1 cellular context compared by ENCODE assay signal in genomic region chr20:31675828-31676533, GRCh38.
TF ChIP-seq lines count a peak whose summit lies in the region.

No MANE protein-coding gene starts in this region.

TF ChIP-seq in K562, 482 proteins besides CTCF, POLR2A, EP300 and RAD21 (continued from another document and continues in another):
- TF ChIP-seq, protein P1, sequence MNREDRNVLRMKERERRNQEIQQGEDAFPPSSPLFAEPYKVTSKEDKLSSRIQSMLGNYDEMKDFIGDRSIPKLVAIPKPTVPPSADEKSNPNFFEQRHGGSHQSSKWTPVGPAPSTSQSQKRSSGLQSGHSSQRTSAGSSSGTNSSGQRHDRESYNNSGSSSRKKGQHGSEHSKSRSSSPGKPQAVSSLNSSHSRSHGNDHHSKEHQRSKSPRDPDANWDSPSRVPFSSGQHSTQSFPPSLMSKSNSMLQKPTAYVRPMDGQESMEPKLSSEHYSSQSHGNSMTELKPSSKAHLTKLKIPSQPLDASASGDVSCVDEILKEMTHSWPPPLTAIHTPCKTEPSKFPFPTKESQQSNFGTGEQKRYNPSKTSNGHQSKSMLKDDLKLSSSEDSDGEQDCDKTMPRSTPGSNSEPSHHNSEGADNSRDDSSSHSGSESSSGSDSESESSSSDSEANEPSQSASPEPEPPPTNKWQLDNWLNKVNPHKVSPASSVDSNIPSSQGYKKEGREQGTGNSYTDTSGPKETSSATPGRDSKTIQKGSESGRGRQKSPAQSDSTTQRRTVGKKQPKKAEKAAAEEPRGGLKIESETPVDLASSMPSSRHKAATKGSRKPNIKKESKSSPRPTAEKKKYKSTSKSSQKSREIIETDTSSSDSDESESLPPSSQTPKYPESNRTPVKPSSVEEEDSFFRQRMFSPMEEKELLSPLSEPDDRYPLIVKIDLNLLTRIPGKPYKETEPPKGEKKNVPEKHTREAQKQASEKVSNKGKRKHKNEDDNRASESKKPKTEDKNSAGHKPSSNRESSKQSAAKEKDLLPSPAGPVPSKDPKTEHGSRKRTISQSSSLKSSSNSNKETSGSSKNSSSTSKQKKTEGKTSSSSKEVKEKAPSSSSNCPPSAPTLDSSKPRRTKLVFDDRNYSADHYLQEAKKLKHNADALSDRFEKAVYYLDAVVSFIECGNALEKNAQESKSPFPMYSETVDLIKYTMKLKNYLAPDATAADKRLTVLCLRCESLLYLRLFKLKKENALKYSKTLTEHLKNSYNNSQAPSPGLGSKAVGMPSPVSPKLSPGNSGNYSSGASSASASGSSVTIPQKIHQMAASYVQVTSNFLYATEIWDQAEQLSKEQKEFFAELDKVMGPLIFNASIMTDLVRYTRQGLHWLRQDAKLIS (CRISPR knock-in tag; IDR thresholded peaks at IDR 0.05) = peak; percentile 56; the same call in 1 of the 2 replicates
- TF ChIP-seq TBL1XR1 (IDR thresholded peaks at IDR 0.05; ENCODE audit: low read length in 2 of 2) = peak; percentile 94 to 98; a peak in 3 of 4 replicates
- peak; percentile 72 for TF ChIP-seq HES1 (IDR thresholded peaks at IDR 0.05; ENCODE audit: low read depth)
- peak; percentile 99 for TF ChIP-seq CBFA2T2 (conservative IDR thresholded peaks at IDR 0.05)
- 0 out of 2 replicates have a peak, but pooled peaks have one; percentile 53 for TF ChIP-seq CCAR2 (IDR thresholded peaks at IDR 0.05; ENCODE audit: low read depth, low read length)
- peak; percentile 99 for TF ChIP-seq DPF2 (IDR thresholded peaks at IDR 0.05)
- TF ChIP-seq PTRF (tag; IDR thresholded peaks at IDR 0.05) = 0 out of 2 replicates have a peak, but pooled peaks have one; percentile 11
- peak; percentile 23 for TF ChIP-seq KDM5B (IDR thresholded peaks at IDR 0.05; ENCODE audit: insufficient replicate concordance, low read depth, low read length)
- TF ChIP-seq ZBTB5 (IDR thresholded peaks at IDR 0.05) = peak; percentile 83
- TF ChIP-seq EP400 (IDR thresholded peaks at IDR 0.05) = peak; percentile 82
- peak; percentile 63 to 76; a peak in 3 of 4 replicates for TF ChIP-seq MAZ (CRISPR knock-in tag; conservative IDR thresholded peaks at IDR 0.05 in 1 of 2, IDR thresholded peaks at IDR 0.05 in 1 of 2)
- peak; percentile 75 for TF ChIP-seq ZNF79 (CRISPR knock-in tag; IDR thresholded peaks at IDR 0.05; ENCODE audit: low read depth)
- 0 out of 4 replicates have a peak, but pooled peaks of 1 of the 2 experiments have one; percentile 73 for TF ChIP-seq SIN3A (IDR thresholded peaks at IDR 0.05; ENCODE audit: borderline replicate concordance in 2 of 2, control insufficient read depth in 1 of 2, low read depth in 2 of 2, low read length in 2 of 2)
- peak; percentile 97 for TF ChIP-seq SMARCE1 (IDR thresholded peaks at IDR 0.05)
- no peak for TF ChIP-seq TEAD2 (tag; IDR thresholded peaks at IDR 0.05)
- peak; percentile 89 for TF ChIP-seq HMGN3 (IDR thresholded peaks at IDR 0.05; ENCODE audit: borderline replicate concordance, extremely low read depth, insufficient read length, low read depth, low read length)
- TF ChIP-seq, protein P2, sequence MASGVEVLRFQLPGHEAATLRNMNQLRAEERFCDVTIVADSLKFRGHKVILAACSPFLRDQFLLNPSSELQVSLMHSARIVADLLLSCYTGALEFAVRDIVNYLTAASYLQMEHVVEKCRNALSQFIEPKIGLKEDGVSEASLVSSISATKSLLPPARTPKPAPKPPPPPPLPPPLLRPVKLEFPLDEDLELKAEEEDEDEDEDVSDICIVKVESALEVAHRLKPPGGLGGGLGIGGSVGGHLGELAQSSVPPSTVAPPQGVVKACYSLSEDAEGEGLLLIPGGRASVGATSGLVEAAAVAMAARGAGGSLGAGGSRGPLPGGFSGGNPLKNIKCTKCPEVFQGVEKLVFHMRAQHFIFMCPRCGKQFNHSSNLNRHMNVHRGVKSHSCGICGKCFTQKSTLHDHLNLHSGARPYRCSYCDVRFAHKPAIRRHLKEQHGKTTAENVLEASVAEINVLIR (CRISPR knock-in tag; IDR thresholded peaks at IDR 0.05) = peak; percentile 51; the same call in 1 of the 2 replicates
- TF ChIP-seq SOX6 (IDR thresholded peaks at IDR 0.05) = peak; percentile 94
- TF ChIP-seq ZSCAN29 (IDR thresholded peaks at IDR 0.05) = 0 out of 2 replicates have a peak, but pooled peaks have one; percentile 24
- TF ChIP-seq, protein P3, sequence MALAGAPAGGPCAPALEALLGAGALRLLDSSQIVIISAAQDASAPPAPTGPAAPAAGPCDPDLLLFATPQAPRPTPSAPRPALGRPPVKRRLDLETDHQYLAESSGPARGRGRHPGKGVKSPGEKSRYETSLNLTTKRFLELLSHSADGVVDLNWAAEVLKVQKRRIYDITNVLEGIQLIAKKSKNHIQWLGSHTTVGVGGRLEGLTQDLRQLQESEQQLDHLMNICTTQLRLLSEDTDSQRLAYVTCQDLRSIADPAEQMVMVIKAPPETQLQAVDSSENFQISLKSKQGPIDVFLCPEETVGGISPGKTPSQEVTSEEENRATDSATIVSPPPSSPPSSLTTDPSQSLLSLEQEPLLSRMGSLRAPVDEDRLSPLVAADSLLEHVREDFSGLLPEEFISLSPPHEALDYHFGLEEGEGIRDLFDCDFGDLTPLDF (CRISPR knock-in tag; IDR thresholded peaks at IDR 0.05) = no peak
- no peak for TF ChIP-seq PRPF4 (IDR thresholded peaks at IDR 0.05; ENCODE audit: insufficient read depth, low read depth, low read length, poor library complexity, severe bottlenecking)
- TF ChIP-seq SMAD1 (IDR thresholded peaks at IDR 0.05; ENCODE audit: low read depth, low read length, partially characterized antibody) = peak; percentile 86
- TF ChIP-seq, protein P4, sequence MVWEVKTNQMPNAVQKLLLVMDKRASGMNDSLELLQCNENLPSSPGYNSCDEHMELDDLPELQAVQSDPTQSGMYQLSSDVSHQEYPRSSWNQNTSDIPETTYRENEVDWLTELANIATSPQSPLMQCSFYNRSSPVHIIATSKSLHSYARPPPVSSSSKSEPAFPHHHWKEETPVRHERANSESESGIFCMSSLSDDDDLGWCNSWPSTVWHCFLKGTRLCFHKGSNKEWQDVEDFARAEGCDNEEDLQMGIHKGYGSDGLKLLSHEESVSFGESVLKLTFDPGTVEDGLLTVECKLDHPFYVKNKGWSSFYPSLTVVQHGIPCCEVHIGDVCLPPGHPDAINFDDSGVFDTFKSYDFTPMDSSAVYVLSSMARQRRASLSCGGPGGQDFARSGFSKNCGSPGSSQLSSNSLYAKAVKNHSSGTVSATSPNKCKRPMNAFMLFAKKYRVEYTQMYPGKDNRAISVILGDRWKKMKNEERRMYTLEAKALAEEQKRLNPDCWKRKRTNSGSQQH (CRISPR knock-in tag; IDR thresholded peaks at IDR 0.05) = peak; percentile 84
- TF ChIP-seq PRDM10 (IDR thresholded peaks at IDR 0.05; ENCODE audit: partially characterized antibody) = peak; percentile 30
- peak; percentile 79 for TF ChIP-seq ZNF311 (CRISPR knock-in tag; IDR thresholded peaks at IDR 0.05)
- peak; percentile 49; the same call in 1 of the 2 replicates for TF ChIP-seq PTTG1 (tag; IDR thresholded peaks at IDR 0.05; ENCODE audit: low read depth)
- TF ChIP-seq ETV5 (CRISPR knock-in tag; IDR thresholded peaks at IDR 0.05; ENCODE audit: low read depth) = peak; percentile 84
- peak; percentile 76; the same call in 1 of the 2 replicates for TF ChIP-seq MYNN (IDR thresholded peaks at IDR 0.05)
- no peak for TF ChIP-seq MYNN (CRISPR knock-in tag; IDR thresholded peaks at IDR 0.05)
- TF ChIP-seq DMBX1 (CRISPR knock-in tag; IDR thresholded peaks at IDR 0.05; ENCODE audit: borderline replicate concordance) = peak; percentile 87
- no peak for TF ChIP-seq SMARCA5 (IDR thresholded peaks at IDR 0.05)
- peak; percentile 53 for TF ChIP-seq ZNF444 (CRISPR knock-in tag; IDR thresholded peaks at IDR 0.05)
- peak; percentile 97 for TF ChIP-seq LEF1 (IDR thresholded peaks at IDR 0.05)
- 0 out of 2 replicates have a peak, but pooled peaks have one; percentile 30 for TF ChIP-seq KDM2B (CRISPR knock-in tag; IDR thresholded peaks at IDR 0.05)
- TF ChIP-seq TEAD4 (IDR thresholded peaks at IDR 0.05; ENCODE audit: low read length) = peak; percentile 98
- TF ChIP-seq TEAD4 (CRISPR knock-in tag; IDR thresholded peaks at IDR 0.05; ENCODE audit: borderline replicate concordance) = no peak
- TF ChIP-seq RBM17 (IDR thresholded peaks at IDR 0.05; ENCODE audit: borderline replicate concordance, low read depth, low read length) = no peak
- TF ChIP-seq NCOA6 (IDR thresholded peaks at IDR 0.05) = 0 out of 2 replicates have a peak, but pooled peaks have one; percentile 45
- peak; percentile 49; the same call in 1 of the 2 replicates for TF ChIP-seq XRCC5 (IDR thresholded peaks at IDR 0.05; ENCODE audit: low read depth, low read length)
- TF ChIP-seq, protein P5, sequence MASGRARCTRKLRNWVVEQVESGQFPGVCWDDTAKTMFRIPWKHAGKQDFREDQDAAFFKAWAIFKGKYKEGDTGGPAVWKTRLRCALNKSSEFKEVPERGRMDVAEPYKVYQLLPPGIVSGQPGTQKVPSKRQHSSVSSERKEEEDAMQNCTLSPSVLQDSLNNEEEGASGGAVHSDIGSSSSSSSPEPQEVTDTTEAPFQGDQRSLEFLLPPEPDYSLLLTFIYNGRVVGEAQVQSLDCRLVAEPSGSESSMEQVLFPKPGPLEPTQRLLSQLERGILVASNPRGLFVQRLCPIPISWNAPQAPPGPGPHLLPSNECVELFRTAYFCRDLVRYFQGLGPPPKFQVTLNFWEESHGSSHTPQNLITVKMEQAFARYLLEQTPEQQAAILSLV (tag; IDR thresholded peaks at IDR 0.05) = no peak
- TF ChIP-seq, protein P6, sequence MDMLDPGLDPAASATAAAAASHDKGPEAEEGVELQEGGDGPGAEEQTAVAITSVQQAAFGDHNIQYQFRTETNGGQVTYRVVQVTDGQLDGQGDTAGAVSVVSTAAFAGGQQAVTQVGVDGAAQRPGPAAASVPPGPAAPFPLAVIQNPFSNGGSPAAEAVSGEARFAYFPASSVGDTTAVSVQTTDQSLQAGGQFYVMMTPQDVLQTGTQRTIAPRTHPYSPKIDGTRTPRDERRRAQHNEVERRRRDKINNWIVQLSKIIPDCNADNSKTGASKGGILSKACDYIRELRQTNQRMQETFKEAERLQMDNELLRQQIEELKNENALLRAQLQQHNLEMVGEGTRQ (CRISPR knock-in tag; IDR thresholded peaks at IDR 0.05) = no peak
- peak; percentile 80 for TF ChIP-seq SPI1 (IDR thresholded peaks at IDR 0.05; ENCODE audit: borderline replicate concordance, low read depth, low read length)
- TF ChIP-seq NEUROD1 (IDR thresholded peaks at IDR 0.05; ENCODE audit: borderline replicate concordance, low read depth, low read length, partially characterized antibody) = peak; percentile 95
- no peak for TF ChIP-seq ZNF507 (tag; conservative IDR thresholded peaks at IDR 0.05)
- peak; percentile 77; the same call in 1 of the 2 replicates for TF ChIP-seq SP1 (CRISPR knock-in tag; IDR thresholded peaks at IDR 0.05)
- peak; percentile 94 for TF ChIP-seq ZNF395 (CRISPR knock-in tag; IDR thresholded peaks at IDR 0.05)
- TF ChIP-seq MYC (IDR thresholded peaks at IDR 0.05; ENCODE audit: low read depth, low read length) = peak; percentile 62
- no peak for TF ChIP-seq MYC (CRISPR knock-in tag; IDR thresholded peaks at IDR 0.05; ENCODE audit: borderline replicate concordance, low read depth)
- TF ChIP-seq GATAD2A (IDR thresholded peaks at IDR 0.05) = peak; percentile 72
- TF ChIP-seq DDX20 (tag; IDR thresholded peaks at IDR 0.05; ENCODE audit: low read depth) = peak; percentile 63
- no peak for TF ChIP-seq HMG20B (CRISPR knock-in tag; IDR thresholded peaks at IDR 0.05)
